ENCODE assay signal across 20 cellular contexts in genomic region chr12:103944964-103945363, GRCh38.
"Had no signal": no experiment of that assay in that cellular context is flagged by ENCODE, and none has a peak within 500 bp of the region (broad histone marks: within the 10 kb centered on the region; RNA-seq: fewer than 3 reads in every experiment).

No MANE protein-coding gene starts in this region.

- H3K4me3 Mint-ChIP-seq: activated CD4-positive, alpha-beta T cell treated with anti-CD3 and anti-CD28 coated beads, Interleukin-2, amount 10 ng/mL, durations not matched to agents 24 days and 14 days; activated CD8-positive, alpha-beta memory T cell treated with anti-CD3 and anti-CD28 coated beads, Interleukin-2, amount 10 ng/mL, durations not matched to agents 7 days and 5 days; activated naive CD8-positive, alpha-beta T cell treated with anti-CD3 and anti-CD28 coated beads, Interleukin-2, amount 10 ng/mL, durations not matched to agents 7 days and 5 days; naive thymus-derived CD8-positive, alpha-beta T cell; T-cell; WTC11 had no signal

- H3K27me3 ChIP-seq: breast epithelium, dorsolateral prefrontal cortex, esophagus squamous epithelium, SJSA1, upper lobe of left lung had no signal

- H3K27ac ChIP-seq: breast epithelium, dorsolateral prefrontal cortex, esophagus squamous epithelium, SJSA1, upper lobe of left lung had no signal

- H3K4me3 ChIP-seq: breast epithelium, dorsolateral prefrontal cortex, esophagus squamous epithelium, mucosa of descending colon, SJSA1, upper lobe of left lung had no signal

- H3K4me1 Mint-ChIP-seq: WTC11 had no signal

- H3K9me3 Mint-ChIP-seq: activated CD4-positive, alpha-beta T cell treated with anti-CD3 and anti-CD28 coated beads, Interleukin-2, amount 10 ng/mL, durations not matched to agents 24 days and 14 days; activated naive CD8-positive, alpha-beta T cell treated with anti-CD3 and anti-CD28 coated beads, Interleukin-2, amount 10 ng/mL, durations not matched to agents 7 days and 5 days; naive thymus-derived CD8-positive, alpha-beta T cell; T-cell; WTC11 had no signal

- DNase-seq: activated CD4-positive, alpha-beta T cell treated with anti-CD3 and anti-CD28 coated beads, Interleukin-2, amount 10 ng/mL, durations not matched to agents 24 days and 14 days; activated CD8-positive, alpha-beta memory T cell treated with anti-CD3 and anti-CD28 coated beads, Interleukin-2, amount 10 ng/mL, durations not matched to agents 7 days and 5 days; activated naive CD8-positive, alpha-beta T cell treated with anti-CD3 and anti-CD28 coated beads, Interleukin-2, amount 10 ng/mL, durations not matched to agents 7 days and 5 days; aorta; dorsolateral prefrontal cortex; esophagus squamous epithelium; foreskin fibroblast; head of caudate nucleus; mucosa of descending colon; naive thymus-derived CD8-positive, alpha-beta T cell; nucleus accumbens; right cardiac atrium; stimulated activated CD4-positive, alpha-beta T cell treated with anti-CD3 and anti-CD28 coated beads, Interleukin-1b, Interleukin-23, amount 100 ng/mL, for 48 hours; stimulated activated naive CD4-positive, alpha-beta T cell; T-cell; upper lobe of left lung had no signal

- H3K27me3 Mint-ChIP-seq: activated CD4-positive, alpha-beta T cell treated with anti-CD3 and anti-CD28 coated beads, Interleukin-2, amount 10 ng/mL, durations not matched to agents 24 days and 14 days; activated CD8-positive, alpha-beta memory T cell treated with anti-CD3 and anti-CD28 coated beads, Interleukin-2, amount 10 ng/mL, durations not matched to agents 7 days and 5 days; activated naive CD8-positive, alpha-beta T cell treated with anti-CD3 and anti-CD28 coated beads, Interleukin-2, amount 10 ng/mL, durations not matched to agents 7 days and 5 days; naive thymus-derived CD8-positive, alpha-beta T cell; progenitor cell of endocrine pancreas; T-cell had no signal

- H3K27ac Mint-ChIP-seq: activated CD4-positive, alpha-beta T cell treated with anti-CD3 and anti-CD28 coated beads, Interleukin-2, amount 10 ng/mL, durations not matched to agents 24 days and 14 days; activated naive CD8-positive, alpha-beta T cell treated with anti-CD3 and anti-CD28 coated beads, Interleukin-2, amount 10 ng/mL, durations not matched to agents 7 days and 5 days; WTC11 had no signal

- ATAC-seq: activated CD8-positive, alpha-beta memory T cell treated with anti-CD3 and anti-CD28 coated beads, Interleukin-2, amount 10 ng/mL, durations not matched to agents 7 days and 5 days; mucosa of descending colon; naive thymus-derived CD8-positive, alpha-beta T cell; right cardiac atrium; T-cell; WTC11 had no signal

- H3K4me1 ChIP-seq: breast epithelium, esophagus squamous epithelium, SJSA1, upper lobe of left lung had no signal

- H3K9me3 ChIP-seq: breast epithelium, esophagus squamous epithelium, mucosa of descending colon, SJSA1, upper lobe of left lung had no signal
